ENCODE assay signal across 20 cellular contexts in the genomic region with DNA sequence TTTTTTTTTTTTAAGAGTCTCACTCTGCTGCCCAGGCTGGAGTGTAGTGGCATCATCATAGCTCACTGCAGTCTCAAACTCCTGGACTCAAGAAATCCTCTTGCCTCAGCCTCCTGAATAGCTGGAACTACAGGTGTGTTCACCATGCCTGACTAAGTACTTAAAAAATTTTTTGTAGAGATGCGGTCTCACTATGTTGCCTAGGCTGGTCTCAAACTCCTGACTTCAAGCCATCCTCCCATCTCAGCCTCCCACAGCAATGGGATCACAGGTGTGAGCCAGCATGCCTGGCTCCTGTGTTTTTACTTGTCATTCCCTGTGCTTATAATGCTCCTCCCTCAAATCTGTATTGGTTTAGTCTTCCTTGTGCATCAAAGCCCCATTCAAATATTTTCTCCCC. TPM values are rescaled to one million over a fixed set of nuclear protein-coding genes. Genes with fewer than 3 reads are reported as not detected.
DNase-seq lines count a peak whose midpoint lies in the region; ATAC-seq and TF ChIP-seq lines count a peak whose summit lies in the region.
"Had no signal": no experiment of that assay in that cellular context is flagged by ENCODE, and none has a peak within 500 bp of the region (broad histone marks: within the 10 kb centered on the region; RNA-seq: fewer than 3 reads in every experiment).

No MANE protein-coding gene starts in this region.

- H3K4me3 ChIP-seq in hepatocyte = no peak overlapping the region
- H3K4me3 ChIP-seq: dorsolateral prefrontal cortex, MG63, testis had no signal

- peak overlapping the region; percentile 52 to 84 for H3K27ac Mint-ChIP-seq in natural killer cell
- H3K27ac Mint-ChIP-seq in natural killer cell treated with Interleukin-12 subunit alpha and Interleukin-12 subunit beta and Interleukin-15 and Interleukin-18, amount 100 ng/mL, for 72 hours = no peak overlapping the region
- peak overlapping the region; percentile 7 for H3K27ac Mint-ChIP-seq in activated T-helper 1 cell treated with anti-CD3 and anti-CD28 coated beads, Interleukin-12 subunit alpha, Interleukin-12 subunit beta, Interleukin-2, Interleukin-4 antibody, amounts not matched to agents 30 ng/mL and 10 ng/mL and 1 ng/mL, durations not matched to agents 14 hours and 24 hours and 36 hours
- H3K27ac Mint-ChIP-seq: stimulated activated memory B cell treated with anti-CD40 and anti-IgM and Interleukin-4, amounts not matched to agents 10 μg/mL and 1 μg/mL and 100 μg/mL, for 72 hours had no signal

- WGBS in hepatocyte (ENCODE audit: low lambda C conversion rate, missing lambda C conversion rate) = 95% methylated on average over 1 of the region's 1 CpG

- H4K20me1 ChIP-seq in hepatocyte (ENCODE audit: insufficient read depth, poor library complexity, severe bottlenecking) = no peaks in the 10 kb centered on the region

- H3K4me1 Mint-ChIP-seq in natural killer cell = peaks cover 15 to 22% of the 10 kb centered on the region in 2 donors
- H3K4me1 Mint-ChIP-seq in natural killer cell treated with Interleukin-12 subunit alpha and Interleukin-12 subunit beta and Interleukin-15 and Interleukin-18, amount 100 ng/mL, for 72 hours (ENCODE audit: low read depth in 2 of 2) = peaks cover 12 to 21% of the 10 kb centered on the region in 2 donors
- peaks cover 47% of the 10 kb centered on the region for H3K4me1 Mint-ChIP-seq in activated T-helper 1 cell treated with anti-CD3 and anti-CD28 coated beads, Interleukin-12 subunit alpha, Interleukin-12 subunit beta, Interleukin-2, Interleukin-4 antibody, amounts not matched to agents 30 ng/mL and 10 ng/mL and 1 ng/mL, durations not matched to agents 14 hours and 24 hours and 36 hours (ENCODE audit: low read depth)

- peak overlapping the region; percentile 93 for H3K27ac ChIP-seq in hepatocyte
- H3K27ac ChIP-seq: C4-2B, testis had no signal

- TF ChIP-seq CTCF in natural killer cell (IDR thresholded peaks at IDR 0.05) (no peak), hepatocyte (IDR thresholded peaks at IDR 0.05; ENCODE audit: poor library complexity) (no peak)

- peak overlapping the region; percentile 77 for H3K4me3 Mint-ChIP-seq in natural killer cell
- H3K4me3 Mint-ChIP-seq in natural killer cell treated with Interleukin-12 subunit alpha and Interleukin-12 subunit beta and Interleukin-15 and Interleukin-18, amount 100 ng/mL, for 72 hours = no peak overlapping the region
- H3K4me3 Mint-ChIP-seq in activated T-helper 1 cell treated with anti-CD3 and anti-CD28 coated beads, Interleukin-12 subunit alpha, Interleukin-12 subunit beta, Interleukin-2, Interleukin-4 antibody, amounts not matched to agents 30 ng/mL and 10 ng/mL and 1 ng/mL, durations not matched to agents 14 hours and 24 hours and 36 hours = peak overlapping the region; percentile 40
- H3K4me3 Mint-ChIP-seq: activated naive CD4-positive, alpha-beta T cell treated with anti-CD3 and anti-CD28 coated beads for 36 hours; stimulated activated memory B cell treated with anti-CD40 and anti-IgM and Interleukin-4, amounts not matched to agents 10 μg/mL and 1 μg/mL and 100 μg/mL, for 72 hours had no signal

- H3K4me1 ChIP-seq in hepatocyte (ENCODE audit: insufficient read depth) = peaks cover 26% of the 10 kb centered on the region
- H3K4me1 ChIP-seq: testis had no signal

- H3K27me3 Mint-ChIP-seq in natural killer cell (ENCODE audit: low read depth in 2 of 2) = peaks cover 0 to 2% of the 10 kb centered on the region in 2 donors
- peaks cover 5 to 6% of the 10 kb centered on the region in 2 donors for H3K27me3 Mint-ChIP-seq in natural killer cell treated with Interleukin-12 subunit alpha and Interleukin-12 subunit beta and Interleukin-15 and Interleukin-18, amount 100 ng/mL, for 72 hours
- no peaks in the 10 kb centered on the region for H3K27me3 Mint-ChIP-seq in activated T-helper 1 cell treated with anti-CD3 and anti-CD28 coated beads, Interleukin-12 subunit alpha, Interleukin-12 subunit beta, Interleukin-2, Interleukin-4 antibody, amounts not matched to agents 30 ng/mL and 10 ng/mL and 1 ng/mL, durations not matched to agents 14 hours and 24 hours and 36 hours (ENCODE audit: insufficient read depth)

- H3K36me3 Mint-ChIP-seq in natural killer cell = no peaks in the 10 kb centered on the region
- no peaks in the 10 kb centered on the region for H3K36me3 Mint-ChIP-seq in natural killer cell treated with Interleukin-12 subunit alpha and Interleukin-12 subunit beta and Interleukin-15 and Interleukin-18, amount 100 ng/mL, for 72 hours
- H3K36me3 Mint-ChIP-seq in activated T-helper 1 cell treated with anti-CD3 and anti-CD28 coated beads, Interleukin-12 subunit alpha, Interleukin-12 subunit beta, Interleukin-2, Interleukin-4 antibody, amounts not matched to agents 30 ng/mL and 10 ng/mL and 1 ng/mL, durations not matched to agents 14 hours and 24 hours and 36 hours (ENCODE audit: low read depth) = peaks cover 6% of the 10 kb centered on the region
- H3K36me3 Mint-ChIP-seq: stimulated activated memory B cell treated with anti-CD40 and anti-IgM and Interleukin-4, amounts not matched to agents 10 μg/mL and 1 μg/mL and 100 μg/mL, for 72 hours had no signal

- no peaks in the 10 kb centered on the region for H3K79me2 ChIP-seq in hepatocyte

- no peaks in the 10 kb centered on the region for H3K9me3 Mint-ChIP-seq in natural killer cell
- no peaks in the 10 kb centered on the region for H3K9me3 Mint-ChIP-seq in natural killer cell treated with Interleukin-12 subunit alpha and Interleukin-12 subunit beta and Interleukin-15 and Interleukin-18, amount 100 ng/mL, for 72 hours
- H3K9me3 Mint-ChIP-seq in activated T-helper 1 cell treated with anti-CD3 and anti-CD28 coated beads, Interleukin-12 subunit alpha, Interleukin-12 subunit beta, Interleukin-2, Interleukin-4 antibody, amounts not matched to agents 30 ng/mL and 10 ng/mL and 1 ng/mL, durations not matched to agents 14 hours and 24 hours and 36 hours = peaks cover 10% of the 10 kb centered on the region
- H3K9me3 Mint-ChIP-seq: activated naive CD4-positive, alpha-beta T cell treated with anti-CD3 and anti-CD28 coated beads for 36 hours; stimulated activated memory B cell treated with anti-CD40 and anti-IgM and Interleukin-4, amounts not matched to agents 10 μg/mL and 1 μg/mL and 100 μg/mL, for 72 hours had no signal

- ATAC-seq in natural killer cell = no peak
- ATAC-seq in natural killer cell treated with Interleukin-12 subunit alpha and Interleukin-12 subunit beta and Interleukin-15 and Interleukin-18, amount 100 ng/mL, for 72 hours = no peak
- ATAC-seq: Right ventricle myocardium inferior had no signal

- peak overlapping the region; percentile 36 for H3K4me2 ChIP-seq in hepatocyte

- no peaks in the 10 kb centered on the region for H3K27me3 ChIP-seq in hepatocyte
- H3K27me3 ChIP-seq: dorsolateral prefrontal cortex, MG63, testis had no signal

- DNase-seq in natural killer cell (no peak), hepatocyte (ENCODE audit: low spot score) (no peak), iPS-NIHi11 (ENCODE audit: low spot score) (no peak), AG08396 (ENCODE audit: low spot score) (no peak), OCI-M1 (lab: John Stamatoyannopoulos, UW) (no peak)
- no peak for DNase-seq in natural killer cell treated with Interleukin-12 subunit alpha and Interleukin-12 subunit beta and Interleukin-15 and Interleukin-18, amount 100 ng/mL, for 72 hours (ENCODE audit: low spot score)
- no peak for DNase-seq in activated T-helper 1 cell treated with anti-CD3 and anti-CD28 coated beads, Interleukin-12 subunit alpha, Interleukin-12 subunit beta, Interleukin-2, Interleukin-4 antibody, amounts not matched to agents 30 ng/mL and 10 ng/mL and 1 ng/mL, durations not matched to agents 14 hours and 24 hours and 36 hours (ENCODE audit: low spot score)
- DNase-seq: activated CD4-positive, CD25-positive, alpha-beta regulatory T cell; dorsolateral prefrontal cortex; NCI-H2107; NCI-H82; nucleus accumbens; testis had no signal

- H2AFZ ChIP-seq in hepatocyte = no peak overlapping the region

- H3K36me3 ChIP-seq in hepatocyte (replicated peaks; ENCODE audit: insufficient read depth, low read depth) = no peaks in the 10 kb centered on the region
- H3K36me3 ChIP-seq: MG63 had no signal

- H3K9me3 ChIP-seq in hepatocyte (ENCODE audit: low read depth) = no peaks in the 10 kb centered on the region
- H3K9me3 ChIP-seq: MG63, testis had no signal

- intact Hi-C loops in natural killer cell (cut with micrococcal nuclease) = no loop called here
- intact Hi-C loops in activated T-helper 1 cell treated with anti-CD3 and anti-CD28 coated beads, Interleukin-12 subunit alpha, Interleukin-12 subunit beta, Interleukin-2, Interleukin-4 antibody, amounts not matched to agents 30 ng/mL and 10 ng/mL and 1 ng/mL, durations not matched to agents 14 hours and 24 hours and 36 hours (cut with micrococcal nuclease) = loop anchor here (2.0 to 10.0 kb wide), 2 partner anchors 108 to 338 kb away; a partner anchor contains a TSS

- no peaks in the 10 kb centered on the region for H3K9me2 ChIP-seq in hepatocyte (replicated peaks; ENCODE audit: insufficient read depth)

RNA-seq across cellular contexts. Expression of a gene that starts 46.7 kb away (rescaled TPM):
- total RNA-seq in natural killer cell (1 to 10 TPM; 1.2 to 2.9 (median 2.3) TPM), hepatocyte (6.3 and 7.1 TPM in 2 replicates)
- total RNA-seq in natural killer cell treated with Interleukin-12 subunit alpha and Interleukin-12 subunit beta and Interleukin-15 and Interleukin-18, amount 100 ng/mL, for 72 hours = 1 to 10 TPM; 1.6 to 2.8 TPM
- total RNA-seq in activated T-helper 1 cell treated with anti-CD3 and anti-CD28 coated beads, Interleukin-12 subunit alpha, Interleukin-12 subunit beta, Interleukin-2, Interleukin-4 antibody, amounts not matched to agents 30 ng/mL and 10 ng/mL and 1 ng/mL, durations not matched to agents 14 hours and 24 hours and 36 hours = 3.0 and 3.1 TPM in 2 replicates
- polyA plus RNA-seq in hepatocyte = 2.5 and 4.9 TPM in 2 replicates

RNA-seq across cellular contexts. Expression of a gene that starts 47.2 kb away (rescaled TPM):
- total RNA-seq in natural killer cell (1 to 10 TPM in 1 of 3 donors, under 1 TPM in 2; 0.48 to 3.0 (median 0.73) TPM), hepatocyte (1.4 and 3.1 TPM in 2 replicates)
- not detected for total RNA-seq in natural killer cell treated with Interleukin-12 subunit alpha and Interleukin-12 subunit beta and Interleukin-15 and Interleukin-18, amount 100 ng/mL, for 72 hours
- total RNA-seq in activated T-helper 1 cell treated with anti-CD3 and anti-CD28 coated beads, Interleukin-12 subunit alpha, Interleukin-12 subunit beta, Interleukin-2, Interleukin-4 antibody, amounts not matched to agents 30 ng/mL and 10 ng/mL and 1 ng/mL, durations not matched to agents 14 hours and 24 hours and 36 hours = not detected in 2 replicates
- polyA plus RNA-seq in hepatocyte = 0.12 and 1.6 TPM in 2 replicates
- total RNA-seq: activated CD8-positive, alpha-beta T cell treated with anti-CD3 and anti-CD28 coated beads for 36 hours; activated naive CD4-positive, alpha-beta T cell treated with anti-CD3 and anti-CD28 coated beads for 36 hours; Right ventricle myocardium inferior had no signal
- polyA plus RNA-seq: aorta had no signal

Comparison
In these comparisons a context has a peak if more than half of its experiments do, and no peak if none do; other contexts are left out.
1. H3K27ac Mint-ChIP-seq: peak in natural killer cell (2 of 2) and activated T-helper 1 cell treated with anti-CD3 and anti-CD28 coated beads, Interleukin-12 subunit alpha, Interleukin-12 subunit beta, Interleukin-2, Interleukin-4 antibody, amounts not matched to agents 30 ng/mL and 10 ng/mL and 1 ng/mL, durations not matched to agents 14 hours and 24 hours and 36 hours (single experiment); none in natural killer cell treated with Interleukin-12 subunit alpha and Interleukin-12 subunit beta and Interleukin-15 and Interleukin-18, amount 100 ng/mL, for 72 hours (0 of 2).